17 cellular contexts compared by ENCODE assay signal in the genomic region with DNA sequence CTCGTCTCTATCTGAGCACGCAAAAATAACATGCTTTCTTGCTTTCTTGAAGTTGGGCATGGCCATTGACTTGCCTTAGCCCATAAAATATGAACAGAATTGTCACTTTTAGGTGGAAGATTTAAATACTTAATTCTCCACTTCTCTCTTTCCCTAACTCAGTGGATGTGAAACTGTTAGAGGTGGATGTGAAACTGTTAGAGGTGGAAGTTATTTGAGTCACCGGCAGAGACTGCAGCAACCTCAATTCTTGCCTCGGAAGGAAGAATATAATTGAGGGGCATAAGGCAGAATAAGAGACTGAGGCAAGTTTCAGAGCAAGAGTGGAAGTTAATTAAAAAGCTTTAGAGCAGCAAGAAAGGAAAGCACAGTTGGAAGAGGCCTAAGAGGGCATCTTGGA. TPM values are rescaled to one million over a fixed set of nuclear protein-coding genes. Genes with fewer than 3 reads are reported as not detected.
A peak's percentile ranks its signal among the peaks of the same experiment; 100 is the strongest.
DNase-seq lines count a peak whose midpoint lies in the region; ATAC-seq and TF ChIP-seq lines count a peak whose summit lies in the region.
"Had no signal": no experiment of that assay in that cellular context is flagged by ENCODE, and none has a peak within 500 bp of the region (broad histone marks: within the 10 kb centered on the region; RNA-seq: fewer than 3 reads in every experiment).

No MANE protein-coding gene starts in this region.

- ATAC-seq in GM19455 (IDR thresholded peaks at IDR 0.05; ENCODE audit: unreplicated experiment), result peak; percentile 36
- peak; percentile 46 for ATAC-seq in HG02981 (IDR thresholded peaks at IDR 0.05; ENCODE audit: unreplicated experiment)
- no peak for ATAC-seq in right cardiac atrium
- ATAC-seq: activated CD8-positive, alpha-beta T cell treated with anti-CD3 and anti-CD28 coated beads, Interleukin-2, amount 10 ng/mL, durations not matched to agents 7 days and 5 days had no signal

- TF ChIP-seq CTCF in GM12865 (IDR thresholded peaks at IDR 0.05; ENCODE audit: insufficient read depth, low read depth, low read length, missing control alignments), result no peak

- H3K27me3 Mint-ChIP-seq in activated CD4-positive, alpha-beta T cell treated with anti-CD3 and anti-CD28 coated beads, Interleukin-2, amount 10 ng/mL, durations not matched to agents 24 days and 14 days, result peaks cover 44% of the 10 kb centered on the region

- no peaks in the 10 kb centered on the region for H3K9me3 ChIP-seq in right cardiac atrium (ENCODE audit: control insufficient read depth, low read length)
- H3K9me3 ChIP-seq: tibial artery had no signal

- H3K27ac Mint-ChIP-seq in activated CD4-positive, alpha-beta T cell treated with anti-CD3 and anti-CD28 coated beads, Interleukin-2, amount 10 ng/mL, durations not matched to agents 24 days and 14 days, result no peak overlapping the region
- H3K27ac Mint-ChIP-seq: activated CD8-positive, alpha-beta T cell treated with anti-CD3 and anti-CD28 coated beads, Interleukin-2, amount 10 ng/mL, durations not matched to agents 7 days and 5 days had no signal

- H3K4me1 ChIP-seq in right cardiac atrium (ENCODE audit: control insufficient read depth, insufficient read depth, low read length), result no peaks in the 10 kb centered on the region

- no peaks in the 10 kb centered on the region for H3K27me3 ChIP-seq in right cardiac atrium (ENCODE audit: control insufficient read depth, insufficient read depth)
- H3K27me3 ChIP-seq: tibial artery had no signal

- H3K27ac ChIP-seq in right cardiac atrium (ENCODE audit: low read length), result no peak overlapping the region
- H3K27ac ChIP-seq: tibial artery had no signal

- no peaks in the 10 kb centered on the region for H3K9me3 Mint-ChIP-seq in activated CD4-positive, alpha-beta T cell treated with anti-CD3 and anti-CD28 coated beads, Interleukin-2, amount 10 ng/mL, durations not matched to agents 24 days and 14 days

- H3K36me3 Mint-ChIP-seq in activated CD4-positive, alpha-beta T cell treated with anti-CD3 and anti-CD28 coated beads, Interleukin-2, amount 10 ng/mL, durations not matched to agents 24 days and 14 days (ENCODE audit: low read depth), result no peaks in the 10 kb centered on the region

- peaks cover 9% of the 10 kb centered on the region for H3K4me1 Mint-ChIP-seq in activated CD4-positive, alpha-beta T cell treated with anti-CD3 and anti-CD28 coated beads, Interleukin-2, amount 10 ng/mL, durations not matched to agents 24 days and 14 days

- DNase-seq in GM12865 (ENCODE audit: low read depth), result peak; percentile 57
- DNase-seq in MV-4-11 (lab: John Stamatoyannopoulos, UW), result peak; percentile 51
- DNase-seq in NCI-H526 treated with DMSO at 0.1 percent for 48 hours (lab: John Stamatoyannopoulos, UW), result no peak
- DNase-seq in right cardiac atrium, result no peak
- no peak for DNase-seq in activated CD4-positive, alpha-beta T cell treated with anti-CD3 and anti-CD28 coated beads, Interleukin-2, amount 10 ng/mL, durations not matched to agents 24 days and 14 days
- DNase-seq in NCI-H1105 (lab: John Stamatoyannopoulos, UW), result no peak
- DNase-seq: activated CD8-positive, alpha-beta T cell treated with anti-CD3 and anti-CD28 coated beads, Interleukin-2, amount 10 ng/mL, durations not matched to agents 7 days and 5 days; activated naive CD4-positive, alpha-beta T cell treated with Interleukin-2 at 50 U/mL for 16 hours; caudate nucleus; erythroblast; NCI-H1417; retina; tibial artery had no signal

- H3K4me3 ChIP-seq in GM12865 (ENCODE audit: low read depth, low read length) (no peak overlapping the region), right cardiac atrium (ENCODE audit: low read length) (no peak overlapping the region)
- H3K4me3 ChIP-seq: tibial artery had no signal

- WGBS in right cardiac atrium, result 82% methylated on average over 4 of the region's 4 CpGs

- intact Hi-C loops in right cardiac atrium (cut with DNase I), result loop anchor here in 3 of 4 donors (5.0 to 10.0 kb wide), 5 partner anchors 115 to 565 kb away; no protein-coding TSS in a partner anchor
- intact Hi-C loops in activated CD4-positive, alpha-beta T cell treated with anti-CD3 and anti-CD28 coated beads, Interleukin-2, amount 10 ng/mL, durations not matched to agents 24 days and 14 days (cut with micrococcal nuclease), result no loop called here

- no peak overlapping the region for H3K4me3 Mint-ChIP-seq in activated CD4-positive, alpha-beta T cell treated with anti-CD3 and anti-CD28 coated beads, Interleukin-2, amount 10 ng/mL, durations not matched to agents 24 days and 14 days
- H3K4me3 Mint-ChIP-seq: activated CD8-positive, alpha-beta T cell treated with anti-CD3 and anti-CD28 coated beads, Interleukin-2, amount 10 ng/mL, durations not matched to agents 7 days and 5 days had no signal

RNA-seq across cellular contexts. Expression of a gene that starts 2.8 kb away (rescaled TPM):
- 100 to 1,000 TPM in 3 of 4 donors, 10 to 100 TPM in 1; 77.2 to 158 (median 120) TPM for total RNA-seq in right cardiac atrium
- polyA plus RNA-seq in right cardiac atrium, result 65.0 TPM
- not detected in 2 replicates for total RNA-seq in activated CD4-positive, alpha-beta T cell treated with anti-CD3 and anti-CD28 coated beads, Interleukin-2, amount 10 ng/mL, durations not matched to agents 24 days and 14 days
- total RNA-seq: activated CD8-positive, alpha-beta T cell treated with anti-CD3 and anti-CD28 coated beads, Interleukin-2, amount 10 ng/mL, durations not matched to agents 7 days and 5 days; G401; T-helper 1 cell treated with Interleukin-12 subunit alpha and Interleukin-12 subunit beta and Interleukin-4 antibody, amounts not matched to agents 30 ng/mL and 1 ng/mL, for 36 hours had no signal

Comparison
In these comparisons a context has a peak if more than half of its experiments do, and no peak if none do; other contexts are left out.
1. DNase-seq: peak in GM12865 (single experiment) and MV-4-11 (single experiment); none in NCI-H526 treated with DMSO at 0.1 percent for 48 hours (single experiment), right cardiac atrium (0 of 3), activated CD4-positive, alpha-beta T cell treated with anti-CD3 and anti-CD28 coated beads, Interleukin-2, amount 10 ng/mL, durations not matched to agents 24 days and 14 days (single experiment) and NCI-H1105 (single experiment).
2. ATAC-seq: peak in GM19455 (single experiment) and HG02981 (single experiment); none in right cardiac atrium (0 of 2).
3. RNA of a gene that starts 2.8 kb away (total RNA-seq): 77.2 to 158 TPM in right cardiac atrium; not detected in activated CD4-positive, alpha-beta T cell treated with anti-CD3 and anti-CD28 coated beads, Interleukin-2, amount 10 ng/mL, durations not matched to agents 24 days and 14 days; every median in the first group is over 10 times any median in the second.